8 cellular contexts compared by ENCODE assay signal in the genomic region with DNA sequence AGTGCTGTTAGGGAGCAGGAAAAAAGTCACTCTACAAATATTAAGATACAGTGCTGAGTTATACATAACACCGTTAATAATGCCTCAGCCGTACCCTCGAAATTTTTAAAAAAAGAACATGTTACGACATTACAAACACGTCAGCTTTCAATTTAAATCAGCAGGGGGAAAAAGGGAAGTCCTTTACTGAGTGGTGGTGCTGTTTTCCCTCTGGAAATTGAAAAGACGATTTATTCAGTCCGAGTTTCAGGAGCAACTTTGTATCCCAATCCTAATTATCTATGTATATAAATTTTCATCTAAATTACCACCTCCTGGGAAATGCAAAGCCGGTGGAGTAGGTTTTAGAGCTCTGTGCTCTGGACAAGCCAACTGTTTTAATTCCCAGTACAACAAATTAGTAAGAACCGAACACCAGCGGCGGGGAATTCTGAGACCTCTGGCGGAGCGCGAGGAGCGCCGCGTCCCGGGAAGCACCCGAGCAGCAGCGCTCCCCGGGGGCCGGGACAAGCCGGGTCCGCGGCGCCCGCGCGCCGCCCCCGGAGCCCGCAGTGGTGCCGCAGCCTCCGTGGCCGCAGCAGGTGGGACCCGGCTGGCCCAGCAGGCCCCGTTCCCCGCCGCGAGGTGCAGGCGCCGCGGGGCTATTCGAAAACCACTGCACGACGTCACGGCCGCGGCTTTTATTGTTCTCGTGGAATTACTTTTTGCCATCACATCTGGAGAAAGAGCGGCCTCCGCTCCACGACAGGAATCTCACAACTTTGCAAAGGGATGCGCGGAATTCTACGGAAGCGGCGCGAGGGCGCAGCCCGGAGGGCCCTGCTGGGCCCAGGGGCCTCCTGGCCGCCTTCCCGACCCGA. TPM values are rescaled to one million over a fixed set of nuclear protein-coding genes. Genes with fewer than 3 reads are reported as not detected.
DNase-seq lines count a peak whose midpoint lies in the region; ATAC-seq and TF ChIP-seq lines count a peak whose summit lies in the region.

No MANE protein-coding gene starts in this region.

- H3K27ac ChIP-seq in brain microvascular endothelial cell (peak overlapping the region; percentile 64), iPS-18a (ENCODE audit: low read length) (no peak overlapping the region)

- H3K9ac ChIP-seq in iPS-18a (ENCODE audit: low read length) (peak overlapping the region; percentile 77), skeletal muscle satellite cell (ENCODE audit: low read depth, low read length) (peak overlapping the region; percentile 79)

- H3K4me2 ChIP-seq in skeletal muscle satellite cell (ENCODE audit: low read length): peak overlapping the region; percentile 95

- H3K9me3 Mint-ChIP-seq in CD14-positive monocyte: peaks cover 0 to 4% (median 2%) of the 10 kb centered on the region in 7 donors

- ATAC-seq in GM19324 (IDR thresholded peaks at IDR 0.05; ENCODE audit: low FRiP score, unreplicated experiment) (peak; percentile 15), HG03521 (IDR thresholded peaks at IDR 0.05; ENCODE audit: unreplicated experiment) (peak; percentile 8)

- peak overlapping the region; percentile 89 to 96 for H3K4me3 Mint-ChIP-seq in CD14-positive monocyte

- H3K4me3 ChIP-seq in brain microvascular endothelial cell (ENCODE audit: low read depth, low read length) (peak overlapping the region; percentile 65), iPS-18a (ENCODE audit: low read length) (peak overlapping the region; percentile 64), skeletal muscle satellite cell (ENCODE audit: low read length) (peak overlapping the region; percentile 79)

- H3K27me3 Mint-ChIP-seq in CD14-positive monocyte (ENCODE audit: low read depth in 3 of 3): peaks cover 13 to 28% (median 20%) of the 10 kb centered on the region in 3 donors

- peaks cover 32% of the 10 kb centered on the region for H3K4me1 Mint-ChIP-seq in CD14-positive monocyte

- intact Hi-C loops in CD14-positive monocyte (cut with micrococcal nuclease): loop anchor here (5.0 to 10.0 kb wide), 5 partner anchors 105 to 1492 kb away; a partner anchor contains a TSS

- H3K27me3 ChIP-seq in brain microvascular endothelial cell (replicated peaks): no peaks in the 10 kb centered on the region
- peaks cover 31% of the 10 kb centered on the region for H3K27me3 ChIP-seq in iPS-18a (ENCODE audit: control insufficient read depth, insufficient read depth, low read length)
- H3K27me3 ChIP-seq in skeletal muscle satellite cell (ENCODE audit: control insufficient read depth, insufficient read depth, low read length): no peaks in the 10 kb centered on the region

- DNase-seq in CD14-positive monocyte (ENCODE audit: low spot score): no peak
- DNase-seq in SK-MEL-5 (ENCODE audit: low read depth, low spot score): peak; percentile 16
- DNase-seq in brain microvascular endothelial cell: peak; percentile 14
- DNase-seq in putamen (ENCODE audit: low spot score): no peak

- H3K36me3 ChIP-seq in brain microvascular endothelial cell (replicated peaks) (no peaks in the 10 kb centered on the region), iPS-18a (ENCODE audit: control insufficient read depth, low read depth, low read length) (no peaks in the 10 kb centered on the region), skeletal muscle satellite cell (ENCODE audit: insufficient read depth, low read length) (no peaks in the 10 kb centered on the region)

- in situ Hi-C loops in SK-MEL-5 (cut with HindIII; ENCODE audit: low pct_unique_long_range_greater_than_20kb, low sequenced_read_pairs): no loop called here
- in situ Hi-C loops in brain microvascular endothelial cell (cut with HindIII; ENCODE audit: low pct_ligation_motif_present, low sequenced_read_pairs): no loop called here

- peaks cover 9% of the 10 kb centered on the region for H3K4me1 ChIP-seq in iPS-18a (ENCODE audit: control insufficient read depth, low read depth, low read length)
- H3K4me1 ChIP-seq in skeletal muscle satellite cell (ENCODE audit: control insufficient read depth, insufficient read depth, low read length): peaks cover 3% of the 10 kb centered on the region

- no peaks in the 10 kb centered on the region for H3K9me3 ChIP-seq in iPS-18a (ENCODE audit: control insufficient read depth, low read depth, low read length)
- no peaks in the 10 kb centered on the region for H3K9me3 ChIP-seq in skeletal muscle satellite cell (replicated peaks; ENCODE audit: low read length)

- peaks cover 0 to 2% of the 10 kb centered on the region in 2 donors for H3K36me3 Mint-ChIP-seq in CD14-positive monocyte

- H3K27ac Mint-ChIP-seq in CD14-positive monocyte: peak overlapping the region; percentile 80 to 92 (median 89)

- TF ChIP-seq CTCF in CD14-positive monocyte (IDR thresholded peaks at IDR 0.05) (no peak), brain microvascular endothelial cell (IDR thresholded peaks at IDR 0.05; ENCODE audit: low read depth, low read length, missing control alignments) (no peak)

RNA-seq across cellular contexts. Expression of a gene that starts 1.0 kb away (rescaled TPM):
- 10 to 100 TPM; 14.3 to 15.7 TPM for polyA plus RNA-seq in CD14-positive monocyte
- 53.7 and 64.0 TPM in 2 replicates for total RNA-seq in SK-MEL-5 (2014; rRNA removed; shearing (Covaris generic))
- polyA plus RNA-seq in SK-MEL-5 (2015; cell fraction: cytosol; rRNA removed): 55.9 and 82.0 TPM in 2 replicates
- 88.2 and 131 TPM in 2 replicates for polyA plus RNA-seq in SK-MEL-5 (2015; cell fraction: nucleus; rRNA removed)
- total RNA-seq in skeletal muscle satellite cell (2012; rRNA removed): 38.0 and 60.9 TPM in 2 replicates

Comparison
In these comparisons a context has a peak if more than half of its experiments do, and no peak if none do; other contexts are left out.
1. DNase-seq: peak in SK-MEL-5 (single experiment) and brain microvascular endothelial cell (single experiment); none in CD14-positive monocyte (single experiment) and putamen (single experiment).
2. Peak in every context shown above with its lines, with median percentiles within 50 percentile points of each other: H3K4me3 ChIP-seq.